In genomic region chr19:39158646-39159260, GRCh38 we compare ENCODE assay signal across 2 cellular contexts.
TF ChIP-seq lines count a peak whose summit lies in the region.

No MANE protein-coding gene starts in this region.

TF ChIP-seq in HepG2, 621 proteins besides CTCF, POLR2A, EP300 and RAD21:
- TF ChIP-seq ZNF629 (CRISPR knock-in tag; conservative IDR thresholded peaks at IDR 0.05) = peak; percentile 35; the same call in 1 of the 2 replicates
- TF ChIP-seq HES4 (CRISPR knock-in tag; IDR thresholded peaks at IDR 0.05; ENCODE audit: borderline replicate concordance) = no peak
- TF ChIP-seq ZNF768 (CRISPR knock-in tag; IDR thresholded peaks at IDR 0.05) = peak; percentile 96
- peak; percentile 47; the same call in 1 of the 2 replicates for TF ChIP-seq ZMYM3 (CRISPR knock-in tag; IDR thresholded peaks at IDR 0.05)

TF ChIP-seq in WTC11, 78 proteins besides CTCF, POLR2A, EP300 and RAD21:
- no peak for TF ChIP-seq SMAD4 (CRISPR knock-in tag; IDR thresholded peaks at IDR 0.05)
- TF ChIP-seq NFE2L1 (CRISPR knock-in tag; IDR thresholded peaks at IDR 0.05) = no peak
- no peak for TF ChIP-seq CREB1 (CRISPR knock-in tag; IDR thresholded peaks at IDR 0.05)
- TF ChIP-seq ZNF416 (CRISPR knock-in tag; IDR thresholded peaks at IDR 0.05) = no peak
- TF ChIP-seq TEAD1 (CRISPR knock-in tag; IDR thresholded peaks at IDR 0.05) = no peak
- TF ChIP-seq ATF3 (CRISPR knock-in tag; conservative IDR thresholded peaks at IDR 0.05) = no peak
